Comparison of ENCODE assay signal across 14 cellular contexts in genomic region chr13:20354722-20355121, GRCh38.
DNase-seq lines count a peak whose midpoint lies in the region; ATAC-seq and TF ChIP-seq lines count a peak whose summit lies in the region.
"Had no signal": no experiment of that assay in that cellular context is flagged by ENCODE, and none has a peak within 500 bp of the region (broad histone marks: within the 10 kb centered on the region; RNA-seq: fewer than 3 reads in every experiment).

No MANE protein-coding gene starts in this region.

- in situ Hi-C loops in SK-MEL-5 (cut with HindIII; ENCODE audit: low pct_unique_long_range_greater_than_20kb, low sequenced_read_pairs): no loop called here

- no peak for ATAC-seq in GM21529 (IDR thresholded peaks at IDR 0.05; ENCODE audit: unreplicated experiment)
- ATAC-seq: CD8-positive, alpha-beta T cell; GM12878 had no signal

- H3K27ac ChIP-seq in epithelial cell of prostate: no peak overlapping the region
- peak overlapping the region; percentile 39 for H3K27ac ChIP-seq in suprapubic skin
- H3K27ac ChIP-seq: C4-2B had no signal

- no peaks in the 10 kb centered on the region for H3K9me3 ChIP-seq in suprapubic skin

- H3K36me3 ChIP-seq in suprapubic skin: no peaks in the 10 kb centered on the region

- H3K4me3 Mint-ChIP-seq in mesothelial cell of epicardium: no peak overlapping the region
- H3K4me3 Mint-ChIP-seq: CD8-positive, alpha-beta T cell; H9 had no signal

- TF ChIP-seq CTCF in mesothelial cell of epicardium (IDR thresholded peaks at IDR 0.05; ENCODE audit: unreplicated experiment) (no peak), suprapubic skin (IDR thresholded peaks at IDR 0.05) (no peak)

- no peaks in the 10 kb centered on the region for H3K27me3 Mint-ChIP-seq in mesothelial cell of epicardium (ENCODE audit: low read depth)

- no peak for TF ChIP-seq POLR2A in suprapubic skin (IDR thresholded peaks at IDR 0.05)

- DNase-seq in SK-MEL-5 (ENCODE audit: low read depth, low spot score) (peak; percentile 68), epithelial cell of prostate (ENCODE audit: low read depth, low spot score) (peak; percentile 57), mesothelial cell of epicardium (ENCODE audit: low spot score in 2 of 2, unreplicated experiment in 2 of 2) (no peak), suprapubic skin (ENCODE audit: low spot score in 2 of 2) (no peak), Ammon's horn (ENCODE audit: low spot score) (no peak), putamen (ENCODE audit: low spot score) (no peak)
- DNase-seq: CD8-positive, alpha-beta T cell; COR-L47; DMS 273 treated with DMSO at 0.1 percent for 48 hours; DND-41; H9 had no signal

- H3K27me3 ChIP-seq in suprapubic skin: no peaks in the 10 kb centered on the region

- H3K36me3 Mint-ChIP-seq in mesothelial cell of epicardium: peaks cover 2% of the 10 kb centered on the region
- H3K36me3 Mint-ChIP-seq: CD8-positive, alpha-beta T cell had no signal

- 82% methylated on average over 3 of the region's 3 CpGs for WGBS in suprapubic skin

- peaks cover 13% of the 10 kb centered on the region for H3K4me1 ChIP-seq in suprapubic skin

- TF ChIP-seq EP300 in suprapubic skin (IDR thresholded peaks at IDR 0.05): no peak

- H3K4me1 Mint-ChIP-seq in mesothelial cell of epicardium: peaks cover 55% of the 10 kb centered on the region

- H3K4me3 ChIP-seq in suprapubic skin: no peak overlapping the region
- H3K4me3 ChIP-seq: GM12878 had no signal

- peak overlapping the region; percentile 85 for H3K27ac Mint-ChIP-seq in mesothelial cell of epicardium
- H3K27ac Mint-ChIP-seq: CD8-positive, alpha-beta T cell; H9 had no signal

- H3K9me3 Mint-ChIP-seq in mesothelial cell of epicardium: no peaks in the 10 kb centered on the region
- H3K9me3 Mint-ChIP-seq: CD8-positive, alpha-beta T cell; H9 had no signal

Comparison
In these comparisons a context has a peak if more than half of its experiments do, and no peak if none do; other contexts are left out.
1. DNase-seq: peak in SK-MEL-5 (single experiment) and epithelial cell of prostate (single experiment); none in mesothelial cell of epicardium (0 of 2), suprapubic skin (0 of 2), Ammon's horn (single experiment) and putamen (single experiment).